In the genomic region with DNA sequence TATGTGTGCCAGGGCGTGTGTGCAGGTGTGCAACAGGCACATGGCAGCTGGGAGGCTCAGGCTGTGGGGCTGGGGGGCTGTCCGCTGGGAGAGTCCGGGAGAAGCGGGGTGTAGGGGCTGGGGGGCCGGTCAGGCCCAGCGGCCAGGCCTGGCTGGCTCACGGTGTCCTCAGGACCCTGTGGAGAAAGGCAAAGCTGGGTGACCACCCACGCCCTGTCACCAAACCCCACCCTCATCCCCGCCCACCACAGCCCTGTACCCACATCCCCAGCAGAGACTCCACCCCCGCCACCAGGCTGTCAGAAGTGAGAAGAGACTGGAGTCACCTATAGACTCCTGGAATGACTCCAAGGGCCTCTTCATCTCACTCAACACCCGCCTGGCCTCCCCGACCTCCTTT, we compare ENCODE assay signal across 26 cellular contexts.
DNase-seq lines count a peak whose midpoint lies in the region; TF ChIP-seq lines count a peak whose summit lies in the region.
"Had no signal": no experiment of that assay in that cellular context is flagged by ENCODE, and none has a peak within 500 bp of the region (broad histone marks: within the 10 kb centered on the region; RNA-seq: fewer than 3 reads in every experiment).

No MANE protein-coding gene starts in this region.

- H3K23me2 ChIP-seq in H9 (ENCODE audit: insufficient read length, low read depth, low read length, poor library complexity, severe bottlenecking), result no peaks in the 10 kb centered on the region

- no peaks in the 10 kb centered on the region for H4K20me1 ChIP-seq in H9 (ENCODE audit: control insufficient read depth, insufficient read depth, insufficient read length)

- H3K4me3 Mint-ChIP-seq in activated naive CD4-positive, alpha-beta T cell treated with anti-CD3 and anti-CD28 coated beads, Interleukin-2, amount 10 ng/mL, durations not matched to agents 7 days and 5 days, result no peak overlapping the region
- H3K4me3 Mint-ChIP-seq in H9, result no peak overlapping the region
- H3K4me3 Mint-ChIP-seq: activated naive CD4-positive, alpha-beta T cell treated with anti-CD3 and anti-CD28 coated beads, Interleukin-2, amount 50 U/mL, for 24 hours; activated T-cell treated with anti-CD3 and anti-CD28 coated beads, Interleukin-2, amount 50 U/mL, for 4 hours; HFFc6; nephron had no signal

- H3K36me3 Mint-ChIP-seq in activated naive CD4-positive, alpha-beta T cell treated with anti-CD3 and anti-CD28 coated beads, Interleukin-2, amount 10 ng/mL, durations not matched to agents 7 days and 5 days, result no peaks in the 10 kb centered on the region
- peaks cover 3 to 6% (median 4%) of the 10 kb centered on the region in 3 experiments; a peak in 5 of 7 replicates for H3K36me3 Mint-ChIP-seq in H9 (ENCODE audit: insufficient read depth in 1 of 3, low read depth in 3 of 3)
- H3K36me3 Mint-ChIP-seq: activated naive CD4-positive, alpha-beta T cell treated with anti-CD3 and anti-CD28 coated beads, Interleukin-2, amount 50 U/mL, for 24 hours had no signal

- WGBS in liver, result 94% methylated on average over 12 of the region's 12 CpGs
- WGBS in H9 (ENCODE audit: extremely low coverage, insufficient read length, low lambda C conversion rate), result no CpG with 5 or more reads among the region's 12 CpGs

- no peak overlapping the region for H3K4ac ChIP-seq in H9 (ENCODE audit: low read depth, low read length)

- H3K79me1 ChIP-seq in H9 (ENCODE audit: insufficient read depth, low read depth, low read length, poor library complexity, severe bottlenecking), result no peaks in the 10 kb centered on the region

- H2BK20ac ChIP-seq in H9 (ENCODE audit: low read depth, low read length, poor library complexity, severe bottlenecking), result no peak overlapping the region

- no peaks in the 10 kb centered on the region for H3K9me3 Mint-ChIP-seq in activated naive CD4-positive, alpha-beta T cell treated with anti-CD3 and anti-CD28 coated beads, Interleukin-2, amount 10 ng/mL, durations not matched to agents 7 days and 5 days
- H3K9me3 Mint-ChIP-seq in H9, result no peaks in the 10 kb centered on the region
- H3K9me3 Mint-ChIP-seq: activated naive CD4-positive, alpha-beta T cell treated with anti-CD3 and anti-CD28 coated beads, Interleukin-2, amount 50 U/mL, for 24 hours; activated T-cell treated with anti-CD3 and anti-CD28 coated beads, Interleukin-2, amount 50 U/mL, for 4 hours; HFFc6; nephron had no signal

- peak overlapping the region; percentile 90 to 93 for H3K27ac ChIP-seq in liver (ENCODE audit: low read depth in 1 of 2, low read length in 2 of 2)
- no peak overlapping the region for H3K27ac ChIP-seq in H9 (ENCODE audit: insufficient read length, low read depth, low read length)
- H3K27ac ChIP-seq: cardiac muscle cell, lower lobe of right lung, SJCRH30, WERI-Rb-1 had no signal

- no peak overlapping the region for H2BK120ac ChIP-seq in H9 (ENCODE audit: low read depth, low read length, poor library complexity, severe bottlenecking)

- H3K14ac ChIP-seq in H9 (ENCODE audit: insufficient read depth, low read length), result no peak overlapping the region; the same call in 1 of the 2 replicates

- H3K4me2 ChIP-seq in H9 (ENCODE audit: insufficient read depth, insufficient read length, low read length), result no peak overlapping the region
- H3K4me2 ChIP-seq: BLaER1 treated with 17β-estradiol and CSF1 and Interleukin-3, amounts not matched to agents 10 nM and 100 nM had no signal

- peaks cover 14 to 46% (median 32%) of the 10 kb centered on the region in 4 donors for H3K4me1 ChIP-seq in liver (ENCODE audit: control insufficient read depth in 4 of 4, insufficient read depth in 4 of 4, low read length in 3 of 4)
- no peaks in the 10 kb centered on the region for H3K4me1 ChIP-seq in H9 (ENCODE audit: insufficient read depth, low read length)
- H3K4me1 ChIP-seq: SJCRH30 had no signal

- no peak overlapping the region for H3K27ac Mint-ChIP-seq in activated naive CD4-positive, alpha-beta T cell treated with anti-CD3 and anti-CD28 coated beads, Interleukin-2, amount 10 ng/mL, durations not matched to agents 7 days and 5 days
- peak overlapping the region in 1 of 3 experiments; percentile 18; a peak in 1 of 7 replicates for H3K27ac Mint-ChIP-seq in H9
- H3K27ac Mint-ChIP-seq: activated naive CD4-positive, alpha-beta T cell treated with anti-CD3 and anti-CD28 coated beads, Interleukin-2, amount 50 U/mL, for 24 hours; HFFc6 had no signal

- DNase-seq in activated naive CD4-positive, alpha-beta T cell treated with Interleukin-2 at 50 U/mL for 16 hours, result peak; percentile 38
- no peak for DNase-seq in activated naive CD4-positive, alpha-beta T cell treated with anti-CD3 and anti-CD28 coated beads, Interleukin-2, amount 10 ng/mL, durations not matched to agents 7 days and 5 days
- DNase-seq in GM06990 (ENCODE audit: extremely low read depth, insufficient read length) (peak; percentile 56), H7 (peak; percentile 48), H9 (no peak)
- DNase-seq in activated CD8-positive, alpha-beta memory T cell treated with anti-CD3 and anti-CD28 coated beads, Interleukin-2, amount 50 U/mL, for 48 hours, result no peak
- DNase-seq: activated CD4-positive, alpha-beta T cell treated with anti-CD3 and anti-CD28 coated beads, Interleukin-2, amount 50 U/mL, for 4 hours; activated T-cell treated with anti-CD3 and anti-CD28 coated beads, Interleukin-2, amount 50 U/mL, for 4 hours; aorta; cortex of kidney; GDM1; HFFc6; lower lobe of right lung; NCI-H1417 treated with DMSO at 0.1 percent for 48 hours; NCI-H2081 treated with DMSO at 0.1 percent for 48 hours; NCI-H345; SJCRH30; T1000; WERI-Rb-1 had no signal

- TF ChIP-seq CTCF in GM06990 (IDR thresholded peaks at IDR 0.05; ENCODE audit: insufficient read depth, low read length, poor library complexity, severe bottlenecking) (no peak), liver (IDR thresholded peaks at IDR 0.05; ENCODE audit: low read depth, low read length, missing input control) (no peak), H9 (conservative IDR thresholded peaks at IDR 0.05) (no peak)

- peaks cover 4% of the 10 kb centered on the region for H3K27me3 Mint-ChIP-seq in activated naive CD4-positive, alpha-beta T cell treated with anti-CD3 and anti-CD28 coated beads, Interleukin-2, amount 10 ng/mL, durations not matched to agents 7 days and 5 days
- H3K27me3 Mint-ChIP-seq in H9 (ENCODE audit: low read depth), result no peaks in the 10 kb centered on the region; the same call in none of the 2 replicates
- H3K27me3 Mint-ChIP-seq: activated naive CD4-positive, alpha-beta T cell treated with anti-CD3 and anti-CD28 coated beads, Interleukin-2, amount 50 U/mL, for 24 hours had no signal

- TF ChIP-seq RAD21 in liver (IDR thresholded peaks at IDR 0.05), result no peak

- H3K4me1 Mint-ChIP-seq in activated naive CD4-positive, alpha-beta T cell treated with anti-CD3 and anti-CD28 coated beads, Interleukin-2, amount 10 ng/mL, durations not matched to agents 7 days and 5 days, result peaks cover 22% of the 10 kb centered on the region
- H3K4me1 Mint-ChIP-seq in H9, result peaks cover 16 to 18% of the 10 kb centered on the region in 2 experiments

- H3K36me3 ChIP-seq in GM06990 (ENCODE audit: control insufficient read depth, insufficient read depth, low read length) (peaks cover 12% of the 10 kb centered on the region), H7 (replicated peaks; ENCODE audit: control insufficient read depth, insufficient read depth, low read length) (no peaks in the 10 kb centered on the region), liver (ENCODE audit: control insufficient read depth in 4 of 4, insufficient read depth in 3 of 4, low read depth in 1 of 4, low read length in 3 of 4) (peaks cover 0 to 17% (median 6%) of the 10 kb centered on the region in 4 donors)
- H3K36me3 ChIP-seq: cardiac muscle cell, lower lobe of right lung, SJCRH30, WERI-Rb-1 had no signal

- no peak overlapping the region for H3T11ph ChIP-seq in H9 (ENCODE audit: low read length)

- no peak overlapping the region for H4K5ac ChIP-seq in H9 (ENCODE audit: insufficient read length, low read depth, low read length)

- H4K8ac ChIP-seq in H9 (replicated peaks; ENCODE audit: insufficient read length, low read depth, low read length), result no peak overlapping the region

- H3K27me3 ChIP-seq in GM06990 (replicated peaks; ENCODE audit: control insufficient read depth, insufficient read depth, low read length) (no peaks in the 10 kb centered on the region), H7 (ENCODE audit: control insufficient read depth, insufficient read depth, low read length) (no peaks in the 10 kb centered on the region), liver (ENCODE audit: control insufficient read depth in 4 of 4, insufficient read depth in 4 of 4, low read length in 3 of 4) (no peaks in the 10 kb centered on the region), H9 (ENCODE audit: insufficient read depth, low read length) (no peaks in the 10 kb centered on the region)
- H3K27me3 ChIP-seq: BLaER1 treated with 17β-estradiol and CSF1 and Interleukin-3, amounts not matched to agents 10 nM and 100 nM; cardiac muscle cell; SJCRH30; tibial nerve had no signal

- no peak overlapping the region for H2BK15ac ChIP-seq in H9 (ENCODE audit: low read depth, low read length)

- H3K79me2 ChIP-seq in H9 (ENCODE audit: insufficient read depth, low read length), result no peaks in the 10 kb centered on the region

- CTCF ChIA-PET in activated naive CD4-positive, alpha-beta T cell treated with anti-CD3 and anti-CD28 coated beads, Interleukin-2, amount 10 ng/mL, durations not matched to agents 7 days and 5 days (lab: Charles Lee), result no interaction called here

- no peak overlapping the region for H2AK5ac ChIP-seq in H9 (ENCODE audit: insufficient read length, low read length)

- H3K4me3 ChIP-seq in GM06990 (replicated peaks; ENCODE audit: low read depth, low read length), result no peak overlapping the region
- no peak overlapping the region for H3K4me3 ChIP-seq in H7 (ENCODE audit: insufficient read depth, low read depth, low read length)
- H3K4me3 ChIP-seq in liver (ENCODE audit: low read depth in 1 of 3, low read length in 3 of 3), result no peak overlapping the region
- H3K4me3 ChIP-seq: BLaER1 treated with 17β-estradiol and CSF1 and Interleukin-3, amounts not matched to agents 10 nM and 100 nM; cardiac muscle cell; lower lobe of right lung; SJCRH30; skin epidermis; tibial nerve had no signal

- no peak overlapping the region for H2BK12ac ChIP-seq in H9 (ENCODE audit: insufficient read length, low read depth, low read length)

- no peak overlapping the region for H2BK5ac ChIP-seq in H9 (ENCODE audit: insufficient read length, low read length)

- H3K9me3 ChIP-seq in liver (ENCODE audit: control insufficient read depth in 4 of 4, low read length in 3 of 4) (no peaks in the 10 kb centered on the region), H9 (ENCODE audit: control insufficient read depth, low read depth, low read length) (no peaks in the 10 kb centered on the region)
- H3K9me3 ChIP-seq: BLaER1 treated with 17β-estradiol and CSF1 and Interleukin-3, amounts not matched to agents 10 nM and 100 nM; lower lobe of right lung; SJCRH30; tibial nerve had no signal

- H3K18ac ChIP-seq in H9 (ENCODE audit: insufficient read length, low read depth, low read length), result no peak overlapping the region

- H4K91ac ChIP-seq in H9 (ENCODE audit: insufficient read length, low read depth, low read length), result no peak overlapping the region

- H3K23ac ChIP-seq in H9 (ENCODE audit: insufficient read length, low read depth, low read length), result no peak overlapping the region

- H2AFZ ChIP-seq in H9 (ENCODE audit: low read length), result no peak overlapping the region

- no peak overlapping the region for H3K9ac ChIP-seq in liver (ENCODE audit: low read depth in 1 of 2, low read length in 2 of 2)
- H3K9ac ChIP-seq in H9 (ENCODE audit: extremely low read depth, insufficient read length, low read length), result no peak overlapping the region
- H3K9ac ChIP-seq: BLaER1 treated with 17β-estradiol and CSF1 and Interleukin-3, amounts not matched to agents 10 nM and 100 nM had no signal

- H3K56ac ChIP-seq in H9 (ENCODE audit: insufficient read length, low read depth, low read length), result no peak overlapping the region

Comparison
In these comparisons a context has a peak if more than half of its experiments do, and no peak if none do; other contexts are left out.
1. DNase-seq: peak in activated naive CD4-positive, alpha-beta T cell treated with Interleukin-2 at 50 U/mL for 16 hours (single experiment), GM06990 (single experiment) and H7 (single experiment); none in activated naive CD4-positive, alpha-beta T cell treated with anti-CD3 and anti-CD28 coated beads, Interleukin-2, amount 10 ng/mL, durations not matched to agents 7 days and 5 days (single experiment), activated CD8-positive, alpha-beta memory T cell treated with anti-CD3 and anti-CD28 coated beads, Interleukin-2, amount 50 U/mL, for 48 hours (single experiment) and H9 (single experiment).